Comparison of ENCODE assay signal across 1 cellular context in the genomic region with DNA sequence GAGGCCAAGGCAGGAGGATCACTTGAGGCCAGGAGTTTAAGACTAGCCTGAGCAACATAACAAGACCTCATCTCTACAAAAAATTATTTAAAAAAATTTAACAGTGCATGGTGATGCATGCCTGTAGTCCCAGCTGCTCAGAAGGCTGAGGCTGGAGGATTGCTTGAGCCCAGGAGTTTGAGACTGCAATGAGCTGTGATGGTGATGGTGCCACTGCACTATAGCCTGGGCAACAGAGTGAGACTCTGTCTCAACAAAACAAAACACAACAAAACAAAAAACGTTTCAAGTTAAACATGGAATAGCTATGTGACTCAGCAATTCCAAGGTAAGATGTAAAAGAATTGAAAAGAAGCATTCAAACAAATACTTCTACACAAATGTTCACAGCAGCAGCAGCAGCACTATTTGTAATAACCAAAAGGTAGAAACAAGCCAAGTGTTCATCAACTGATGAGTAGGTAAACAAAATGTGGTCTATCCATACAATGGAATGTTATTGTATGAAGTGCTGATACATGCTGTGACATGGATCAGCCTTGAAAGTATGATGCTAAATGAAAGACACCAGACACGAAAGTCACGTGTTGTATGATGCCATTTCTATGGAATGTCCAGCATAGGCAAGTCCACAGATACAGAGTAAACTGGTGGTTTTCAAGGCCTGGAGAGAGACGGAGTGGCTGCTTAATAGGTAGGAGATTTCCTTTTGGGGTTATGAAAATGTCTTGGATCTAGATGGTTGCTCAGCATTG.
TF ChIP-seq lines count a peak whose summit lies in the region.

No MANE protein-coding gene starts in this region.

TF ChIP-seq in K562, 482 proteins besides CTCF, POLR2A, EP300 and RAD21 (continued from another document):
- TF ChIP-seq, protein P1, sequence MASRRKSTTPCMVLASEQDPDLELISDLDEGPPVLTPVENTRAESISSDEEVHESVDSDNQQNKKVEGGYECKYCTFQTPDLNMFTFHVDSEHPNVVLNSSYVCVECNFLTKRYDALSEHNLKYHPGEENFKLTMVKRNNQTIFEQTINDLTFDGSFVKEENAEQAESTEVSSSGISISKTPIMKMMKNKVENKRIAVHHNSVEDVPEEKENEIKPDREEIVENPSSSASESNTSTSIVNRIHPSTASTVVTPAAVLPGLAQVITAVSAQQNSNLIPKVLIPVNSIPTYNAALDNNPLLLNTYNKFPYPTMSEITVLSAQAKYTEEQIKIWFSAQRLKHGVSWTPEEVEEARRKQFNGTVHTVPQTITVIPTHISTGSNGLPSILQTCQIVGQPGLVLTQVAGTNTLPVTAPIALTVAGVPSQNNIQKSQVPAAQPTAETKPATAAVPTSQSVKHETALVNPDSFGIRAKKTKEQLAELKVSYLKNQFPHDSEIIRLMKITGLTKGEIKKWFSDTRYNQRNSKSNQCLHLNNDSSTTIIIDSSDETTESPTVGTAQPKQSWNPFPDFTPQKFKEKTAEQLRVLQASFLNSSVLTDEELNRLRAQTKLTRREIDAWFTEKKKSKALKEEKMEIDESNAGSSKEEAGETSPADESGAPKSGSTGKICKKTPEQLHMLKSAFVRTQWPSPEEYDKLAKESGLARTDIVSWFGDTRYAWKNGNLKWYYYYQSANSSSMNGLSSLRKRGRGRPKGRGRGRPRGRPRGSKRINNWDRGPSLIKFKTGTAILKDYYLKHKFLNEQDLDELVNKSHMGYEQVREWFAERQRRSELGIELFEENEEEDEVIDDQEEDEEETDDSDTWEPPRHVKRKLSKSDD (conservative IDR thresholded peaks at IDR 0.05; ENCODE audit: low read length), result no peak
- TF ChIP-seq NFE2 (IDR thresholded peaks at IDR 0.05; ENCODE audit: low read depth) (peak; percentile 60; the same call in 1 of the 2 replicates), E2F8 (IDR thresholded peaks at IDR 0.05; ENCODE audit: low read depth, partially characterized antibody) (no peak), ZNF212 (CRISPR knock-in tag; IDR thresholded peaks at IDR 0.05) (no peak), NFE2L1 (tag; IDR thresholded peaks at IDR 0.05; ENCODE audit: borderline replicate concordance, low read depth) (peak; percentile 19; the same call in 1 of the 2 replicates), MAFF (IDR thresholded peaks at IDR 0.05; ENCODE audit: low read length) (peak; percentile 11; the same call in 1 of the 2 replicates), C11orf30 (IDR thresholded peaks at IDR 0.05; ENCODE audit: low read depth) (peak; percentile 71), MAFG (tag; conservative IDR thresholded peaks at IDR 0.05) (peak; percentile 82), KDM1A (IDR thresholded peaks at IDR 0.05) (no peak), ZNF316 (IDR thresholded peaks at IDR 0.05) (peak; percentile 79), HMGXB4 (CRISPR knock-in tag; IDR thresholded peaks at IDR 0.05) (no peak), RBBP5 (IDR thresholded peaks at IDR 0.05; ENCODE audit: borderline replicate concordance, insufficient read depth, low read length, poor library complexity, severe bottlenecking) (no peak)
